Comparison of ENCODE assay signal across 8 cellular contexts in the genomic region with DNA sequence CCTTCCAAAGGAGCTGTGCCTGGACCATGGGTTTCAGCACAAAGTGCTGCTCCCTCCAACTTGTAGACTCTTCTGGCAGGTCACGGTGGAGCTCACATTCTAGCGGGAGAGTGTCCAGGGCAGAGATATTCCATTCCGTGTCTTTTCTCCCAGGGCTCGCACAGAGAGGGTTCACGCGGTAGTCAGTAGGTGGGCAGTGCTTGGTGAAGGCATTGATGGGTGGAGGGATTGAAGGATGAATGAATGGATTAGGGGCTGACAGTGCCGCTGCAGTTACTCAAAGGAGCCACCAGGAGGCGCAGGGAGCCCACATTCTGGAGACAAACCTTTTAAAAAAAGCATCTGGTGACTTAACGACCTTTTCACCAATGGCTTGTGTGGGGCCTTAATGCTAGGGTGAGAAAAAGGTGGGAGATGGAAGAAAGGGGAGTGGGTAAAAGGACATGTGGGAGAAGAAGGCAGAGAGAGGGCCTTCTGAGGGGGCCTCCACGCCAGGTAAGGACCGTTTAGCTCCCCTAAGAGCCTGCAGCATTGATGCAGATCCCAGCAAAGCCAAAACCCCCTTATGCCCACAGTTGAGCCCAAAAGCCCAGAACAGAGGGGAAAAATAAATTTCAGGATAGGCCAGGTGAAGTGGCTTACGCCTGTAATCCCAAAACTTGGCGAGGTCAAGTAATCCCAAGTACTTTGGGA. TPM values are rescaled to one million over a fixed set of nuclear protein-coding genes. Genes with fewer than 3 reads are reported as not detected.
DNase-seq lines count a peak whose midpoint lies in the region; ATAC-seq, FAIRE-seq and TF ChIP-seq lines count a peak whose summit lies in the region.

No MANE protein-coding gene starts in this region.

- H3K4me3 ChIP-seq in adrenal gland (no peak overlapping the region), hepatocyte (no peak overlapping the region), small intestine (ENCODE audit: low read depth in 1 of 2, low read length in 2 of 2) (no peak overlapping the region)

- TF ChIP-seq CTCF in GM10248 (IDR thresholded peaks at IDR 0.05; ENCODE audit: control extremely low read depth, extremely low read depth, low read depth, missing control alignments): peak; percentile 89
- peak; percentile 94 to 99 (median 98) for TF ChIP-seq CTCF in adrenal gland (IDR thresholded peaks at IDR 0.05)
- peak; percentile 96 for TF ChIP-seq CTCF in hepatocyte (IDR thresholded peaks at IDR 0.05; ENCODE audit: poor library complexity)

- H3K4me3 Mint-ChIP-seq in T-cell: no peak overlapping the region

- H3K36me3 ChIP-seq in adrenal gland (replicated peaks in 1 of 2): no peaks in the 10 kb centered on the region
- H3K36me3 ChIP-seq in hepatocyte (replicated peaks; ENCODE audit: insufficient read depth, low read depth): no peaks in the 10 kb centered on the region
- no peaks in the 10 kb centered on the region for H3K36me3 ChIP-seq in small intestine (ENCODE audit: control insufficient read depth in 2 of 2, insufficient read depth in 2 of 2, low read length in 2 of 2)

- CTCF ChIA-PET in GM10248 (lab: Yijun Ruan, JAX) (interaction anchor here (0.7 to 8.4 kb wide), 26 partner anchors 8 to 396 kb away, joined by 3 to 231 read pairs (median 5); partner anchors contain the start of gene FAM110A), T-cell (lab: Charles Lee) (interaction anchor here (0.5 to 2.5 kb wide), 7 partner anchors 61 to 336 kb away, joined by 3 to 28 read pairs (median 3); no protein-coding TSS in a partner anchor)

- ATAC-seq in T-cell (replicated peaks in 1 of 4) (peak; percentile 48 to 65 (median 50)), GM19397 (IDR thresholded peaks at IDR 0.05; ENCODE audit: unreplicated experiment) (no peak), GM18519 (IDR thresholded peaks at IDR 0.05; ENCODE audit: low FRiP score, unreplicated experiment) (no peak)

- H3K36me3 Mint-ChIP-seq in T-cell: no peaks in the 10 kb centered on the region

- no peak for TF ChIP-seq POLR2A in adrenal gland (IDR thresholded peaks at IDR 0.05)

- H3K9me3 ChIP-seq in adrenal gland (replicated peaks in 1 of 3) (no peaks in the 10 kb centered on the region), hepatocyte (ENCODE audit: low read depth) (no peaks in the 10 kb centered on the region), small intestine (ENCODE audit: control insufficient read depth, low read depth) (no peaks in the 10 kb centered on the region)

- H3K4me1 Mint-ChIP-seq in T-cell: peaks cover 6 to 16% (median 12%) of the 10 kb centered on the region in 3 donors

- no peaks in the 10 kb centered on the region for H3K4me1 ChIP-seq in adrenal gland (replicated peaks in 1 of 2)
- peaks cover 4% of the 10 kb centered on the region for H3K4me1 ChIP-seq in hepatocyte (ENCODE audit: insufficient read depth)
- H3K4me1 ChIP-seq in small intestine (ENCODE audit: control insufficient read depth in 2 of 2, insufficient read depth in 1 of 2, low read depth in 1 of 2, low read length in 1 of 2): no peaks in the 10 kb centered on the region

- WGBS in adrenal gland, 4 donors: 27 to 41% (median 30%) methylated on average over 11 to 13 of the region's 13 CpGs
- WGBS in hepatocyte (ENCODE audit: low lambda C conversion rate, missing lambda C conversion rate): 30% methylated on average over 13 of the region's 13 CpGs
- 31 to 38% (median 38%) methylated on average over 13 of the region's 13 CpGs for WGBS in small intestine, 3 donors

- DNase-seq in GM10248 (ENCODE audit: extremely low spot score) (peak; percentile 77), NCI-H1105 treated with DMSO at 0.1 percent for 48 hours (lab: John Stamatoyannopoulos, UW) (peak; percentile 75), T-cell (peak; percentile 16 to 72 (median 62)), adrenal gland (peak in 6 of 7 donors; percentile 38 to 79 (median 62)), hepatocyte (ENCODE audit: low spot score) (peak; percentile 75), small intestine (peak; percentile 72)

- no peak overlapping the region for H3K27ac Mint-ChIP-seq in T-cell

- H3K27me3 ChIP-seq in adrenal gland: peaks cover 19% of the 10 kb centered on the region
- no peaks in the 10 kb centered on the region for H3K27me3 ChIP-seq in hepatocyte
- H3K27me3 ChIP-seq in small intestine (ENCODE audit: control insufficient read depth in 2 of 2, insufficient read depth in 2 of 2, low read length in 2 of 2): no peaks in the 10 kb centered on the region

- no peaks in the 10 kb centered on the region for H3K9me3 Mint-ChIP-seq in T-cell

- peaks cover 22 to 27% of the 10 kb centered on the region in 2 donors for H3K27me3 Mint-ChIP-seq in T-cell

- H2AFZ ChIP-seq in hepatocyte: no peak overlapping the region

- H3K79me2 ChIP-seq in hepatocyte: no peaks in the 10 kb centered on the region

- H3K27ac ChIP-seq in adrenal gland: no peak overlapping the region
- H3K27ac ChIP-seq in hepatocyte: no peak overlapping the region
- H3K27ac ChIP-seq in small intestine (ENCODE audit: low read depth in 1 of 2, low read length in 1 of 2): no peak overlapping the region

- no peak overlapping the region for H3K4me2 ChIP-seq in hepatocyte

- no peak for FAIRE-seq in small intestine (lab: Jason Lieb, UNC)

- no peaks in the 10 kb centered on the region for H4K20me1 ChIP-seq in hepatocyte (ENCODE audit: insufficient read depth, poor library complexity, severe bottlenecking)

- H3K9me2 ChIP-seq in hepatocyte (replicated peaks; ENCODE audit: insufficient read depth): no peaks in the 10 kb centered on the region

- intact Hi-C loops in adrenal gland (cut with DNase I): loop anchor here (5.0 kb wide), 2 partner anchors 141 to 396 kb away; no protein-coding TSS in a partner anchor

- POLR2A ChIA-PET in GM10248 (lab: Yijun Ruan, JAX): no interaction called here
- POLR2A ChIA-PET in T-cell (lab: Charles Lee): no interaction called here

RNA-seq across cellular contexts. Expression of gene FAM110A, which starts 17.5 kb away (rescaled TPM):
- total RNA-seq in T-cell (10 to 100 TPM; 12.7 to 27.9 (median 26.9) TPM), adrenal gland (10 to 100 TPM in 5 of 8 donors, 1 to 10 TPM in 3; 4.8 to 16.7 (median 10.8) TPM), hepatocyte (4.4 and 4.6 TPM in 2 replicates)
- polyA plus RNA-seq in adrenal gland (1 to 10 TPM; 2.4 to 7.1 (median 6.2) TPM), hepatocyte (6.1 and 8.9 TPM in 2 replicates), small intestine (10 to 100 TPM; 11.4 to 14.1 (median 12.1) TPM)

RNA-seq across cellular contexts. Expression of gene SLC52A3, which starts 47.8 kb away (rescaled TPM):
- not detected for total RNA-seq in T-cell
- 1 to 10 TPM in 1 of 8 donors, under 1 TPM in 6, not detected in 1; 0.15 to 1.2 (median 0.27) TPM for total RNA-seq in adrenal gland
- polyA plus RNA-seq in adrenal gland: under 1 TPM; 0.05 to 0.88 (median 0.16) TPM
- 0.33 and 0.80 TPM in 2 replicates for total RNA-seq in hepatocyte
- polyA plus RNA-seq in hepatocyte: 0.35 and 1.0 TPM in 2 replicates
- 10 to 100 TPM in 1 of 3 donors, 1 to 10 TPM in 2; 8.5 to 20.5 (median 8.8) TPM for polyA plus RNA-seq in small intestine

Comparison
In these comparisons a context has a peak if more than half of its experiments do, and no peak if none do; other contexts are left out.
1. ATAC-seq: peak in T-cell (4 of 4); none in GM19397 (single experiment) and GM18519 (single experiment).
2. Peak in every context shown above with its lines, with median percentiles within 50 percentile points of each other: DNase-seq and CTCF ChIP-seq.